ENCODE assay signal across 29 cellular contexts in genomic region chr13:25151626-25152025, GRCh38. TPM values are rescaled to one million over a fixed set of nuclear protein-coding genes. Genes with fewer than 3 reads are reported as not detected.
"Had no signal": no experiment of that assay in that cellular context is flagged by ENCODE, and none has a peak within 500 bp of the region (broad histone marks: within the 10 kb centered on the region; RNA-seq: fewer than 3 reads in every experiment).

No MANE protein-coding gene starts in this region.

- H3K79me2 ChIP-seq: parathyroid adenoma had no signal

- H2AFZ ChIP-seq: neural progenitor cell, parathyroid adenoma had no signal

- H3K9ac ChIP-seq: neural progenitor cell, parathyroid adenoma had no signal

- H3K27ac ChIP-seq: epithelial cell of prostate, gastrocnemius medialis, lower lobe of right lung, neural progenitor cell, parathyroid adenoma, right lobe of liver, suprapubic skin, transverse colon had no signal

- H3K4me3 ChIP-seq: gastrocnemius medialis, lower lobe of right lung, mucosa of descending colon, neural progenitor cell, right lobe of liver, smooth muscle cell, suprapubic skin, transverse colon had no signal

- H3K27me3 ChIP-seq: gastrocnemius medialis, neural progenitor cell, right lobe of liver had no signal

- DNase-seq: effector CD8-positive, alpha-beta T cell; endodermal cell; foreskin fibroblast; gastrocnemius medialis; head of caudate nucleus; left ventricle myocardium superior; lower lobe of right lung; mucosa of descending colon; naive B cell; right lobe of liver; stimulated activated CD4-positive, alpha-beta T cell treated with anti-CD3 and anti-CD28 coated beads, Interleukin-12 subunit alpha, Interleukin-12 subunit beta, amount 100 ng/mL, for 4 hours; stimulated activated CD4-positive, alpha-beta T cell treated with anti-CD3 and anti-CD28 coated beads, Interleukin-1b, Interleukin-23, amount 100 ng/mL, for 48 hours; stimulated activated CD4-positive, alpha-beta T cell treated with anti-CD3 and anti-CD28 coated beads, Interleukin-4, amount 100 ng/mL, for 1 hour; stimulated activated CD8-positive, alpha-beta memory T cell treated with anti-CD3 and anti-CD28 coated beads, Interleukin-4, amount 100 ng/mL, for 48 hours; stimulated activated naive CD4-positive, alpha-beta T cell; stimulated activated naive CD8-positive, alpha-beta T cell treated with anti-CD3 and anti-CD28 coated beads, Interleukin-15, amount 100 ng/mL, for 72 hours; transverse colon had no signal

- H3K4me3 Mint-ChIP-seq: dendritic cell treated with granulocyte-macrophage colony-stimulating factor and Interleukin-4, amounts not matched to agents 40 ng/mL and 50 ng/mL, for 4 days; endodermal cell; naive B cell; nephron; neural progenitor cell; stimulated activated naive CD8-positive, alpha-beta T cell treated with anti-CD3 and anti-CD28 coated beads, Interleukin-15, amount 100 ng/mL, for 72 hours had no signal

- ATAC-seq: esophagus mucosa; gastrocnemius medialis; left ventricle myocardium superior; lower lobe of right lung; mucosa of descending colon; right lobe of liver; stimulated activated naive CD8-positive, alpha-beta T cell treated with anti-CD3 and anti-CD28 coated beads, Interleukin-15, amount 100 ng/mL, for 72 hours had no signal

- H3K36me3 Mint-ChIP-seq: naive B cell had no signal

- H3K36me3 ChIP-seq: gastrocnemius medialis, lower lobe of right lung, neural progenitor cell, right lobe of liver, suprapubic skin, transverse colon had no signal

- H3K4me1 ChIP-seq: gastrocnemius medialis, lower lobe of right lung, parathyroid adenoma, right lobe of liver, suprapubic skin, transverse colon had no signal

- H3K4me1 Mint-ChIP-seq: nephron; stimulated activated naive CD8-positive, alpha-beta T cell treated with anti-CD3 and anti-CD28 coated beads, Interleukin-15, amount 100 ng/mL, for 72 hours had no signal

- H3K27ac Mint-ChIP-seq: dendritic cell treated with granulocyte-macrophage colony-stimulating factor and Interleukin-4, amounts not matched to agents 40 ng/mL and 50 ng/mL, for 4 days; endodermal cell; naive B cell; nephron; neural progenitor cell; progenitor cell of endocrine pancreas; stimulated activated naive CD8-positive, alpha-beta T cell treated with anti-CD3 and anti-CD28 coated beads, Interleukin-15, amount 100 ng/mL, for 72 hours had no signal

- H3K4me2 ChIP-seq: neural progenitor cell, smooth muscle cell had no signal

RNA-seq across cellular contexts. Expression of gene AMER2, which starts 20.5 kb away (rescaled TPM):
- total RNA-seq: esophagus mucosa, glomerular endothelial cell, left ventricle myocardium superior, lower lobe of right lung, osteoblast, right lobe of liver had no signal
- polyA plus RNA-seq: keratinocyte, smooth muscle cell had no signal

RNA-seq across cellular contexts. Expression of gene PABPC3, which starts 55.7 kb away (rescaled TPM):
- total RNA-seq: gastrocnemius medialis had no signal
